In the genomic region with DNA sequence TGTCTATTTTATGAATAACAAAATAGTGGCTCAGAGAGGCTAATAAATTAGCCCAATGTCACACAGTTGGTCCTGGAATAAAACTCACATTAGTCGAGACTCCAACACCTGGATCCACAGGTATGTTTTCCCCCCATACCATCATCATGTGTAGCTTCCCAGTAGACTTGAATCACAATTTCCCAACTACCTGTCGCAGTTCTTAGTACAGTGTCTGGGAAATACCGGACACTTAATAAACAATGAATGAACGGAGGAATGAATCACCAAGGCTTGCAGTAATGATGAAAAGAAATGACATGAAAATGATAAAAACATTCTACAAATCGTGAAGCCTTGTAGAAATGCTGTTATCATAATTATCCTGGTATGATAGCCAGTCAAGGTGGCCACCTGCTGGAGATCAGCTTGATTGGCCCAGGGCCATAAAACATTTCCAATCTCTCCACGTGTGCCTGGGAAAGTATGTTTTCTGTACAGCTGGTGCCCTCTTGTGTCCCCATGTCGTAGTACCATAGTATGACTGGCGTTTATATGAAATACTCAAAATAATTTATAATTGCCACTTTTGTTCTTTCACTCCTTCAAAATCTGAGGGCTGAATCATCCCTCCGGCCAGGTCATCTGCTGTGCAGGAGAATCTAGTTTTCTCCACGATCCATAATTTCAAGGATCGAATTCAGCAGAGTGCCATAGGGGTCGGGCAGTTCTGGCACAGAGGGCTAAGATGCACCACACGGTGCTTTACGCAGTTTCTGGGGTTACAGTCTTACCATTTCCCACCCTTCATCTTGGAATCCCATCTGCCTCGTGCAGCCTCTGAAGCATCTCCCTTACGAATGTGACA, we compare ENCODE assay signal across 8 cellular contexts.
A peak's percentile ranks its signal among the peaks of the same experiment; 100 is the strongest.
DNase-seq lines count a peak whose midpoint lies in the region; ATAC-seq, FAIRE-seq and TF ChIP-seq lines count a peak whose summit lies in the region.

No MANE protein-coding gene starts in this region.

- H3K9me3 Mint-ChIP-seq in activated naive CD4-positive, alpha-beta T cell treated with anti-CD3 and anti-CD28 coated beads, Interleukin-2, amount 10 ng/mL, durations not matched to agents 7 days and 5 days, result peaks cover 8% of the 10 kb centered on the region

- no peaks in the 10 kb centered on the region for H3K4me1 Mint-ChIP-seq in activated naive CD4-positive, alpha-beta T cell treated with anti-CD3 and anti-CD28 coated beads, Interleukin-2, amount 10 ng/mL, durations not matched to agents 7 days and 5 days

- peak; percentile 66 for TF ChIP-seq RAD21 in neural cell (conservative IDR thresholded peaks at IDR 0.05)

- FAIRE-seq in GM12891 (lab: Jason Lieb, UNC), result no peak

- TF ChIP-seq CTCF in cardiac muscle cell (IDR thresholded peaks at IDR 0.05; ENCODE audit: low read depth, low read length) (peak; percentile 32), mammary epithelial cell (conservative IDR thresholded peaks at IDR 0.05 in 1 of 2, IDR thresholded peaks at IDR 0.05 in 1 of 2; ENCODE audit: extremely low read depth in 1 of 2, insufficient read depth in 1 of 2, low read depth in 1 of 2, low read length in 2 of 2) (peak; percentile 69), neural cell (IDR thresholded peaks at IDR 0.05; ENCODE audit: poor library complexity, severe bottlenecking) (peak; percentile 62), uterus (IDR thresholded peaks at IDR 0.05) (no peak)

- H3K27me3 Mint-ChIP-seq in activated naive CD4-positive, alpha-beta T cell treated with anti-CD3 and anti-CD28 coated beads, Interleukin-2, amount 10 ng/mL, durations not matched to agents 7 days and 5 days, result no peaks in the 10 kb centered on the region

- no peaks in the 10 kb centered on the region for H3K9me2 ChIP-seq in neural cell (ENCODE audit: insufficient read depth, low read length)

- H3K4me2 ChIP-seq in mammary epithelial cell (ENCODE audit: insufficient read depth, low read depth, low read length) (no peak overlapping the region), neural cell (ENCODE audit: low read length) (no peak overlapping the region)

- BruUV-seq in mammary epithelial cell (replicated peaks; lab: Mats Ljungman, UMichigan), result no TSS peak

- H3K4me1 ChIP-seq in cardiac muscle cell (ENCODE audit: low read depth), result no peaks in the 10 kb centered on the region
- H3K4me1 ChIP-seq in mammary epithelial cell (ENCODE audit: insufficient read depth, low read length), result no peaks in the 10 kb centered on the region
- H3K4me1 ChIP-seq in uterus, result no peaks in the 10 kb centered on the region

- no peak for ATAC-seq in Right ventricle myocardium superior (ENCODE audit: poor library complexity)

- dilution Hi-C loops in mammary epithelial cell (cut with HindIII; ENCODE audit: low sequenced_read_pairs), result loop anchor here (10.0 kb wide), 1 partner anchor 143 kb away; no protein-coding TSS in a partner anchor

- no peaks in the 10 kb centered on the region for H3K36me3 Mint-ChIP-seq in activated naive CD4-positive, alpha-beta T cell treated with anti-CD3 and anti-CD28 coated beads, Interleukin-2, amount 10 ng/mL, durations not matched to agents 7 days and 5 days

- no peak overlapping the region for H3K4me3 Mint-ChIP-seq in activated naive CD4-positive, alpha-beta T cell treated with anti-CD3 and anti-CD28 coated beads, Interleukin-2, amount 10 ng/mL, durations not matched to agents 7 days and 5 days

- H3K27ac Mint-ChIP-seq in activated naive CD4-positive, alpha-beta T cell treated with anti-CD3 and anti-CD28 coated beads, Interleukin-2, amount 10 ng/mL, durations not matched to agents 7 days and 5 days, result no peak overlapping the region

- intact Hi-C loops in Right ventricle myocardium superior (cut with DNase I), result no loop called here
- intact Hi-C loops in mammary epithelial cell (cut with micrococcal nuclease), result loop anchor here (1.0 kb wide), 1 partner anchor 102 kb away; no protein-coding TSS in a partner anchor
- intact Hi-C loops in uterus (cut with DNase I; ENCODE audit: low total_unique reads), result no loop called here

- TF ChIP-seq EP300 in neural cell (conservative IDR thresholded peaks at IDR 0.05; ENCODE audit: poor library complexity, severe bottlenecking), result no peak

- H2AFZ ChIP-seq in mammary epithelial cell (ENCODE audit: low read depth, low read length), result no peak overlapping the region
- no peak overlapping the region for H2AFZ ChIP-seq in neural cell (ENCODE audit: low read depth, low read length)

- 61% methylated on average over 16 of the region's 16 CpGs for whole genome bisulfite sequencing in mammary epithelial cell (ENCODE audit: low coverage, missing lambda C conversion rate)

- H3K79me2 ChIP-seq in mammary epithelial cell (ENCODE audit: insufficient read depth, low read length), result no peaks in the 10 kb centered on the region
- H3K79me2 ChIP-seq in neural cell (replicated peaks; ENCODE audit: insufficient read depth, low read length), result no peaks in the 10 kb centered on the region

- CTCF ChIA-PET in mammary epithelial cell (lab: Charles Lee; ENCODE audit: low non-redundant PET), result interaction anchor here (0.7 kb wide), 1 partner anchor 102 kb away, joined by 4 read pairs; no protein-coding TSS in a partner anchor
- CTCF ChIA-PET in activated naive CD4-positive, alpha-beta T cell treated with anti-CD3 and anti-CD28 coated beads, Interleukin-2, amount 10 ng/mL, durations not matched to agents 7 days and 5 days (lab: Charles Lee), result no interaction called here

- H3F3A ChIP-seq in neural cell (ENCODE audit: insufficient read depth, low read length, poor library complexity, severe bottlenecking), result no peaks in the 10 kb centered on the region

- in situ Hi-C loops in mammary epithelial cell (cut with MboI; ENCODE audit: low sequenced_read_pairs in 2 of 2), result loop anchor here in 1 of 2 donors (5.0 kb wide), 1 partner anchor 100 kb away; no protein-coding TSS in a partner anchor

- H3K9me3 ChIP-seq in cardiac muscle cell (ENCODE audit: low read depth) (no peaks in the 10 kb centered on the region), mammary epithelial cell (replicated peaks; ENCODE audit: insufficient read depth, low read length) (no peaks in the 10 kb centered on the region), neural cell (ENCODE audit: low read length) (no peaks in the 10 kb centered on the region), uterus (no peaks in the 10 kb centered on the region)

- no peaks in the 10 kb centered on the region for H3K27me3 ChIP-seq in cardiac muscle cell
- no peaks in the 10 kb centered on the region for H3K27me3 ChIP-seq in mammary epithelial cell (ENCODE audit: insufficient read depth, low read length)
- no peaks in the 10 kb centered on the region for H3K27me3 ChIP-seq in neural cell (ENCODE audit: insufficient read depth, low read depth, low read length)
- no peaks in the 10 kb centered on the region for H3K27me3 ChIP-seq in uterus

- H3K27ac ChIP-seq in cardiac muscle cell (no peak overlapping the region), mammary epithelial cell (ENCODE audit: insufficient read depth, low read depth, low read length) (no peak overlapping the region), neural cell (ENCODE audit: low read length) (no peak overlapping the region), uterus (no peak overlapping the region)

- no peak overlapping the region for H3K4me3 ChIP-seq in cardiac muscle cell
- no peak overlapping the region for H3K4me3 ChIP-seq in mammary epithelial cell (replicated peaks in 1 of 3; ENCODE audit: insufficient read depth in 1 of 3, low read depth in 2 of 3, low read length in 3 of 3)
- H3K4me3 ChIP-seq in neural cell (ENCODE audit: low read length), result no peak overlapping the region
- H3K4me3 ChIP-seq in uterus, result no peak overlapping the region

- H3K36me3 ChIP-seq in cardiac muscle cell (no peaks in the 10 kb centered on the region), mammary epithelial cell (ENCODE audit: insufficient read depth, low read length) (no peaks in the 10 kb centered on the region), neural cell (ENCODE audit: insufficient read depth, low read length) (no peaks in the 10 kb centered on the region), uterus (no peaks in the 10 kb centered on the region)

- peak; percentile 27 to 29 for DNase-seq in cardiac muscle cell (ENCODE audit: low read depth in 1 of 2, low spot score in 1 of 2)
- DNase-seq in Right ventricle myocardium superior, result no peak
- peak; percentile 84 for DNase-seq in NCI-H345 (lab: John Stamatoyannopoulos, UW)
- peak; percentile 61 for DNase-seq in mammary epithelial cell
- no peak for DNase-seq in GM12891 (ENCODE audit: insufficient read length, low spot score)
- no peak for DNase-seq in activated naive CD4-positive, alpha-beta T cell treated with anti-CD3 and anti-CD28 coated beads, Interleukin-2, amount 10 ng/mL, durations not matched to agents 7 days and 5 days
- DNase-seq in uterus, result no peak

- TF ChIP-seq POLR2A in GM12891 (IDR thresholded peaks at IDR 0.05; ENCODE audit: low read depth, low read length) (no peak), uterus (IDR thresholded peaks at IDR 0.05) (no peak)

- H3K9ac ChIP-seq in mammary epithelial cell (ENCODE audit: insufficient read depth, low read length) (no peak overlapping the region), neural cell (ENCODE audit: low read length) (no peak overlapping the region)

- H4K20me1 ChIP-seq in mammary epithelial cell (ENCODE audit: insufficient read depth, low read length), result no peaks in the 10 kb centered on the region
- no peaks in the 10 kb centered on the region for H4K20me1 ChIP-seq in neural cell (ENCODE audit: insufficient read depth)

TF ChIP-seq in neural cell, 6 proteins besides CTCF, POLR2A, EP300 and RAD21:
- TF ChIP-seq TAF1 (IDR thresholded peaks at IDR 0.05; ENCODE audit: low read depth) (no peak), SMC3 (conservative IDR thresholded peaks at IDR 0.05; ENCODE audit: poor library complexity) (peak; percentile 68)

TF ChIP-seq in GM12891, 5 proteins besides CTCF, POLR2A, EP300 and RAD21:
- TF ChIP-seq SPI1 (IDR thresholded peaks at IDR 0.05; ENCODE audit: low read depth, low read length) (no peak), TAF1 (IDR thresholded peaks at IDR 0.05; ENCODE audit: low read depth, low read length) (no peak), POU2F2 (IDR thresholded peaks at IDR 0.05; ENCODE audit: low read depth, low read length) (no peak), PAX5 (IDR thresholded peaks at IDR 0.05; ENCODE audit: insufficient read depth, low read length, severe bottlenecking) (no peak)

Comparison
In these comparisons a context has a peak if more than half of its experiments do, and no peak if none do; other contexts are left out.
1. DNase-seq: peak in cardiac muscle cell (2 of 2), NCI-H345 (single experiment) and mammary epithelial cell (single experiment); none in Right ventricle myocardium superior (single experiment), GM12891 (single experiment), activated naive CD4-positive, alpha-beta T cell treated with anti-CD3 and anti-CD28 coated beads, Interleukin-2, amount 10 ng/mL, durations not matched to agents 7 days and 5 days (single experiment) and uterus (0 of 2).
2. CTCF ChIP-seq: peak in cardiac muscle cell (single experiment), mammary epithelial cell (2 of 2) and neural cell (single experiment); none in uterus (0 of 4).